Comparison of ENCODE assay signal across 8 cellular contexts in genomic region chr6:16130437-16130891, GRCh38. TPM values are rescaled to one million over a fixed set of nuclear protein-coding genes. Genes with fewer than 3 reads are reported as not detected.
DNase-seq lines count a peak whose midpoint lies in the region; ATAC-seq, FAIRE-seq and TF ChIP-seq lines count a peak whose summit lies in the region.

No MANE protein-coding gene starts in this region.

- peaks cover 13 to 20% of the 10 kb centered on the region in 2 donors for H3K36me3 Mint-ChIP-seq in activated naive CD4-positive, alpha-beta T cell treated with anti-CD3 and anti-CD28 coated beads, Interleukin-2, amount 50 U/mL, for 72 hours

- dilution Hi-C loops in keratinocyte (cut with MboI; ENCODE audit: extremely low pct_ligation_motif_present, low sequenced_read_pairs), result no loop called here

- peak overlapping the region; percentile 77 for H3K9ac ChIP-seq in HCT116 (ENCODE audit: low read length)
- no peak overlapping the region for H3K9ac ChIP-seq in keratinocyte (ENCODE audit: control insufficient read depth, extremely low read depth, insufficient read depth, low read length)
- peak overlapping the region; percentile 70 to 97 (median 95) for H3K9ac ChIP-seq in subcutaneous abdominal adipose tissue (ENCODE audit: low read length in 5 of 5)

- no peaks in the 10 kb centered on the region for H4K20me1 ChIP-seq in HCT116 (ENCODE audit: insufficient read depth)
- H4K20me1 ChIP-seq in keratinocyte (ENCODE audit: control insufficient read depth, extremely low read depth, insufficient read depth, low read length), result no peaks in the 10 kb centered on the region

- no peak for TF ChIP-seq CTCF in AG09309 (IDR thresholded peaks at IDR 0.05; ENCODE audit: control insufficient read depth, insufficient read depth, low read depth, low read length, missing control alignments)
- TF ChIP-seq CTCF in HCT116 (IDR thresholded peaks at IDR 0.05 in 2 of 3, conservative IDR thresholded peaks at IDR 0.05 in 1 of 3; ENCODE audit: borderline replicate concordance in 1 of 3, insufficient read depth in 1 of 3, low read depth in 2 of 3, low read length in 2 of 3), result no peak
- TF ChIP-seq CTCF in keratinocyte (optimal IDR thresholded peaks at IDR 0.05 in 1 of 3, IDR thresholded peaks at IDR 0.05 in 1 of 3, conservative IDR thresholded peaks at IDR 0.05 in 1 of 3; ENCODE audit: extremely low read depth in 1 of 3, insufficient read depth in 2 of 3, low read length in 3 of 3), result no peak

- H3K9me3 ChIP-seq in HCT116 (ENCODE audit: control insufficient read depth in 1 of 2, insufficient read depth in 1 of 2, low read depth in 1 of 2, low read length in 2 of 2) (no peaks in the 10 kb centered on the region), keratinocyte (ENCODE audit: control insufficient read depth, low read depth, low read length) (no peaks in the 10 kb centered on the region), subcutaneous abdominal adipose tissue (ENCODE audit: control insufficient read depth in 5 of 5, low read length in 5 of 5) (no peaks in the 10 kb centered on the region)

- no peaks in the 10 kb centered on the region for H3K9me1 ChIP-seq in keratinocyte (ENCODE audit: control insufficient read depth, extremely low read depth, insufficient read depth, low read length)

- H3K27me3 ChIP-seq in HCT116 (ENCODE audit: insufficient read depth, low read length) (no peaks in the 10 kb centered on the region), keratinocyte (ENCODE audit: control insufficient read depth, extremely low read depth, insufficient read depth, low read length) (peaks cover 8% of the 10 kb centered on the region), subcutaneous abdominal adipose tissue (ENCODE audit: control insufficient read depth in 5 of 5, insufficient read depth in 4 of 5, low read length in 5 of 5) (no peaks in the 10 kb centered on the region)

- peak overlapping the region; percentile 93 for H3K4me3 ChIP-seq in AG09309 (ENCODE audit: control insufficient read depth, low read depth, low read length)
- peak overlapping the region; percentile 73 to 84 for H3K4me3 ChIP-seq in HCT116 (replicated peaks in 1 of 2; ENCODE audit: low read depth in 1 of 2, low read length in 2 of 2)
- peak overlapping the region; percentile 60 to 84 (median 78) for H3K4me3 ChIP-seq in keratinocyte (ENCODE audit: control insufficient read depth in 2 of 3, extremely low read depth in 1 of 3, insufficient read depth in 2 of 3, low read depth in 1 of 3, low read length in 3 of 3)
- H3K4me3 ChIP-seq in subcutaneous abdominal adipose tissue (ENCODE audit: low read depth in 1 of 5, low read length in 5 of 5), result peak overlapping the region; percentile 96 to 99 (median 98)

- POLR2A ChIA-PET in HCT116 (lab: Charles Lee), result interaction anchor here (0.8 to 2.2 kb wide), 2 partner anchors 53 to 439 kb away, joined by 3 to 5 read pairs; no protein-coding TSS in a partner anchor

- CTCF ChIA-PET in HCT116 (lab: Charles Lee), result interaction anchor here (1.5 kb wide), 1 partner anchor 439 kb away, joined by 7 read pairs; no protein-coding TSS in a partner anchor

- H3K36me3 ChIP-seq in HCT116 (ENCODE audit: control insufficient read depth in 1 of 2, insufficient read depth in 2 of 2, low read length in 2 of 2) (0 out of 4 replicates have a peak, but pooled peaks cover 0 to 2% of the 10 kb centered on the region in 2 experiments), keratinocyte (ENCODE audit: control insufficient read depth in 2 of 2, extremely low read depth in 1 of 2, insufficient read depth in 2 of 2, low read length in 2 of 2) (no peaks in the 10 kb centered on the region), subcutaneous abdominal adipose tissue (ENCODE audit: control insufficient read depth in 5 of 5, insufficient read depth in 5 of 5, low read length in 5 of 5) (peaks cover 0 to 9% (median 4%) of the 10 kb centered on the region in 5 donors)

- H2AFZ ChIP-seq in HCT116 (ENCODE audit: low read depth, low read length, poor library complexity, severe bottlenecking) (no peak overlapping the region), keratinocyte (ENCODE audit: control insufficient read depth, low read length) (no peak overlapping the region)

- ATAC-seq in HCT116 (no peak), HG02973 (IDR thresholded peaks at IDR 0.05; ENCODE audit: unreplicated experiment) (no peak), esophagus mucosa (no peak), GM19397 (IDR thresholded peaks at IDR 0.05; ENCODE audit: unreplicated experiment) (no peak)
- no peak for ATAC-seq in activated naive CD4-positive, alpha-beta T cell treated with anti-CD3 and anti-CD28 coated beads, Interleukin-2, amount 50 U/mL, for 72 hours

- no peak for TF ChIP-seq POLR2A in HCT116 (IDR thresholded peaks at IDR 0.05; ENCODE audit: borderline replicate concordance, extremely low read depth, insufficient read depth, insufficient read length)

- intact Hi-C loops in HCT116 (cut with micrococcal nuclease), result no loop called here

- RAD21 ChIA-PET in HCT116 (lab: Charles Lee; ENCODE audit: low non-redundant PET in 1 of 2, low total read pairs in 2 of 2, uncharacterized antibody in 2 of 2, unreplicated experiment in 2 of 2), result no interaction called here

- H3K4me2 ChIP-seq in HCT116 (ENCODE audit: low read length) (peak overlapping the region; percentile 88), keratinocyte (ENCODE audit: control insufficient read depth, extremely low read depth, insufficient read depth, low read depth, low read length) (peak overlapping the region; percentile 92)

- no peaks in the 10 kb centered on the region for H3K9me2 ChIP-seq in HCT116 (ENCODE audit: insufficient read depth)

- peak; percentile 39 for FAIRE-seq in keratinocyte (lab: Jason Lieb, UNC)

- no peaks in the 10 kb centered on the region for H3K9me3 Mint-ChIP-seq in activated naive CD4-positive, alpha-beta T cell treated with anti-CD3 and anti-CD28 coated beads, Interleukin-2, amount 50 U/mL, for 72 hours

- no peak for TF ChIP-seq RAD21 in HCT116 (IDR thresholded peaks at IDR 0.05; ENCODE audit: low read depth)

- peak overlapping the region; percentile 88 to 98 for H3K27ac Mint-ChIP-seq in activated naive CD4-positive, alpha-beta T cell treated with anti-CD3 and anti-CD28 coated beads, Interleukin-2, amount 50 U/mL, for 72 hours

- BruUV-seq in HCT116 (replicated peaks; lab: Mats Ljungman, UMichigan), result no TSS peak

- H3K79me2 ChIP-seq in HCT116 (ENCODE audit: insufficient read depth, low read length), result peaks cover 28% of the 10 kb centered on the region
- no peaks in the 10 kb centered on the region for H3K79me2 ChIP-seq in keratinocyte (ENCODE audit: control insufficient read depth, insufficient read depth, low read length)

- H3K4me1 ChIP-seq in HCT116 (ENCODE audit: control insufficient read depth in 1 of 2, insufficient read depth in 2 of 2, low read length in 2 of 2) (peaks cover 16 to 22% of the 10 kb centered on the region in 2 experiments), keratinocyte (ENCODE audit: control insufficient read depth, extremely low read depth, insufficient read depth, low read length) (peaks cover 21% of the 10 kb centered on the region), subcutaneous abdominal adipose tissue (ENCODE audit: control insufficient read depth in 5 of 5, insufficient read depth in 5 of 5, low read length in 5 of 5) (peaks cover 5 to 60% (median 56%) of the 10 kb centered on the region in 5 donors)

- H3K27ac ChIP-seq in HCT116 (ENCODE audit: low read depth, low read length) (peak overlapping the region; percentile 79), keratinocyte (ENCODE audit: control insufficient read depth, insufficient read depth, low read length) (no peak overlapping the region), subcutaneous abdominal adipose tissue (ENCODE audit: low read depth, low read length) (peak overlapping the region; percentile 91)

- DNase-seq in AG09309 (ENCODE audit: low read depth), result no peak
- no peak for DNase-seq in HCT116 (ENCODE audit: low read depth, low spot score)
- peak in 1 of 2 donors; percentile 16 for DNase-seq in activated naive CD4-positive, alpha-beta T cell treated with anti-CD3 and anti-CD28 coated beads, Interleukin-2, amount 50 U/mL, for 72 hours (ENCODE audit: low spot score in 2 of 2)
- DNase-seq in keratinocyte (ENCODE audit: low read depth, low spot score), result no peak

TF ChIP-seq in HCT116, 20 proteins besides CTCF, POLR2A, EP300 and RAD21:
- TF ChIP-seq POLR2AphosphoS5 (IDR thresholded peaks at IDR 0.05; ENCODE audit: low read depth, low read length) (no peak), EGR1 (IDR thresholded peaks at IDR 0.05; ENCODE audit: low read depth) (no peak), EZH2phosphoT487 (IDR thresholded peaks at IDR 0.05; ENCODE audit: borderline replicate concordance) (no peak), JUND (IDR thresholded peaks at IDR 0.05) (no peak), SP1 (IDR thresholded peaks at IDR 0.05; ENCODE audit: low read depth) (no peak)

RNA-seq across cellular contexts. Expression of gene MYLIP, which starts 1.6 kb away (rescaled TPM):
- total RNA-seq in HCT116 (2021; ENCODE audit: unreplicated experiment) (10.6 TPM), esophagus mucosa (10.6 TPM)
- 8.3 and 9.9 TPM in 2 replicates for polyA plus RNA-seq in HCT116 (2012)
- 10 to 100 TPM in 1 of 2 donors, 1 to 10 TPM in 1; 5.4 to 10.9 TPM for total RNA-seq in activated naive CD4-positive, alpha-beta T cell treated with anti-CD3 and anti-CD28 coated beads, Interleukin-2, amount 50 U/mL, for 72 hours
- 4.2 to 6.4 TPM (median 5.8 TPM) in 3 replicates for polyA plus RNA-seq in keratinocyte
- 3.3 TPM for polyA plus RNA-seq in keratinocyte (2011; ENCODE audit: low read depth)
- 2.4 and 3.4 TPM in 2 replicates for polyA plus RNA-seq in keratinocyte (2011; cell fraction: cytosol; rRNA removed)
- polyA plus RNA-seq in keratinocyte (2011; cell fraction: nucleus; rRNA removed), result 6.8 and 7.3 TPM in 2 replicates
- polyA plus RNA-seq in keratinocyte (2012; ENCODE audit: low replicate concordance), result 2.4 and 3.1 TPM in 2 replicates
- 1.3 to 10.8 TPM (median 10.5 TPM) in 3 replicates for polyA minus RNA-seq in keratinocyte
- 4.8 TPM for polyA minus RNA-seq in keratinocyte (2011; cell fraction: cytosol; rRNA and poly(A)+ RNA removed)
- 3.2 and 6.2 TPM in 2 replicates for polyA minus RNA-seq in keratinocyte (2011; cell fraction: nucleus; rRNA and poly(A)+ RNA removed)
